ENCODE assay signal across 1 cellular context in the genomic region with DNA sequence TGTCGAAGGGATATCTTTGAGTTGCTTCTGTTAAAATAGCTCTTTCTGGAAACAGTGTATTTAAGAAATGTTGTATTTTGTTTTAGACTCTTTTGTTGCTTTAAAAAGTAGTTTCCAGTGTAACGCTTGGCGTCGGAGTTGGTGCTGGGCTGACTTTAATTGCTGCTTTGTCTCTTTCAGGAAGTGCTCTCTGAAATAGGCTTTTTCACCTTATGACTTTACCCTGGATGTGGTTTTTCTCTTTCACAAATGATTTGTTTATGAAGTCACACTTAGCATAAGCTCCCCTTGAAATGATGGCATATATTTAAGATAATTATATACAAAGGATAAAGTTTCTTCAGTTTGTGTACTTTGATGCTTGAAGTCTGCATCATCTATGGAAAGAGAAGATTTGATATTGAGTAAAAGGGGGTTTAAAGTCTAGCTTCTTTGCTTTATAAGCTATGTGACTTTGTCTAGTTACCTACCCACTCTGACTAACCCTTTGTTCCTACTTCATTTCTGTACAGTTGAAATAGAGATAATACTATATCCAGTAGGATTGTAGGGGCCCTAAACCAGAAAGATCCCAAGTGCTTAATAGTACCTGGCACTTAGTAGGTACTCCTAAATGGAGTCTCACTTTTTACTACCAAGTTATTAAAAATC.
A peak's percentile ranks its signal among the peaks of the same experiment; 100 is the strongest.
TF ChIP-seq lines count a peak whose summit lies in the region.

A gene with protein sequence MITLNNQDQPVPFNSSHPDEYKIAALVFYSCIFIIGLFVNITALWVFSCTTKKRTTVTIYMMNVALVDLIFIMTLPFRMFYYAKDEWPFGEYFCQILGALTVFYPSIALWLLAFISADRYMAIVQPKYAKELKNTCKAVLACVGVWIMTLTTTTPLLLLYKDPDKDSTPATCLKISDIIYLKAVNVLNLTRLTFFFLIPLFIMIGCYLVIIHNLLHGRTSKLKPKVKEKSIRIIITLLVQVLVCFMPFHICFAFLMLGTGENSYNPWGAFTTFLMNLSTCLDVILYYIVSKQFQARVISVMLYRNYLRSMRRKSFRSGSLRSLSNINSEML (minus strand): TSS at position 170 of the 651 bp plus-strand sequence. CDS start 2,507 bp downstream, outside the sequence.

TF ChIP-seq in GM12878, 131 proteins besides CTCF, POLR2A, EP300 and RAD21 (continued from another document and continues in another):
- TF ChIP-seq, protein P1, sequence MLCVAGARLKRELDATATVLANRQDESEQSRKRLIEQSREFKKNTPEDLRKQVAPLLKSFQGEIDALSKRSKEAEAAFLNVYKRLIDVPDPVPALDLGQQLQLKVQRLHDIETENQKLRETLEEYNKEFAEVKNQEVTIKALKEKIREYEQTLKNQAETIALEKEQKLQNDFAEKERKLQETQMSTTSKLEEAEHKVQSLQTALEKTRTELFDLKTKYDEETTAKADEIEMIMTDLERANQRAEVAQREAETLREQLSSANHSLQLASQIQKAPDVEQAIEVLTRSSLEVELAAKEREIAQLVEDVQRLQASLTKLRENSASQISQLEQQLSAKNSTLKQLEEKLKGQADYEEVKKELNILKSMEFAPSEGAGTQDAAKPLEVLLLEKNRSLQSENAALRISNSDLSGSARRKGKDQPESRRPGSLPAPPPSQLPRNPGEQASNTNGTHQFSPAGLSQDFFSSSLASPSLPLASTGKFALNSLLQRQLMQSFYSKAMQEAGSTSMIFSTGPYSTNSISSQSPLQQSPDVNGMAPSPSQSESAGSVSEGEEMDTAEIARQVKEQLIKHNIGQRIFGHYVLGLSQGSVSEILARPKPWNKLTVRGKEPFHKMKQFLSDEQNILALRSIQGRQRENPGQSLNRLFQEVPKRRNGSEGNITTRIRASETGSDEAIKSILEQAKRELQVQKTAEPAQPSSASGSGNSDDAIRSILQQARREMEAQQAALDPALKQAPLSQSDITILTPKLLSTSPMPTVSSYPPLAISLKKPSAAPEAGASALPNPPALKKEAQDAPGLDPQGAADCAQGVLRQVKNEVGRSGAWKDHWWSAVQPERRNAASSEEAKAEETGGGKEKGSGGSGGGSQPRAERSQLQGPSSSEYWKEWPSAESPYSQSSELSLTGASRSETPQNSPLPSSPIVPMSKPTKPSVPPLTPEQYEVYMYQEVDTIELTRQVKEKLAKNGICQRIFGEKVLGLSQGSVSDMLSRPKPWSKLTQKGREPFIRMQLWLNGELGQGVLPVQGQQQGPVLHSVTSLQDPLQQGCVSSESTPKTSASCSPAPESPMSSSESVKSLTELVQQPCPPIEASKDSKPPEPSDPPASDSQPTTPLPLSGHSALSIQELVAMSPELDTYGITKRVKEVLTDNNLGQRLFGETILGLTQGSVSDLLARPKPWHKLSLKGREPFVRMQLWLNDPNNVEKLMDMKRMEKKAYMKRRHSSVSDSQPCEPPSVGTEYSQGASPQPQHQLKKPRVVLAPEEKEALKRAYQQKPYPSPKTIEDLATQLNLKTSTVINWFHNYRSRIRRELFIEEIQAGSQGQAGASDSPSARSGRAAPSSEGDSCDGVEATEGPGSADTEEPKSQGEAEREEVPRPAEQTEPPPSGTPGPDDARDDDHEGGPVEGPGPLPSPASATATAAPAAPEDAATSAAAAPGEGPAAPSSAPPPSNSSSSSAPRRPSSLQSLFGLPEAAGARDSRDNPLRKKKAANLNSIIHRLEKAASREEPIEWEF (IDR thresholded peaks at IDR 0.05; ENCODE audit: insufficient replicate concordance, low read depth, low read length), result no peak
- TF ChIP-seq STAT3 (IDR thresholded peaks at IDR 0.05; ENCODE audit: low read depth, low read length) (no peak), HDAC6 (IDR thresholded peaks at IDR 0.05; ENCODE audit: unreplicated experiment) (no peak), FOXK2 (IDR thresholded peaks at IDR 0.05) (no peak), BHLHE40 (IDR thresholded peaks at IDR 0.05; ENCODE audit: borderline replicate concordance in 1 of 2, low read depth in 2 of 2, low read length in 1 of 2) (peak; percentile 43 to 70; a peak in 3 of 4 replicates), NR2F1 (conservative IDR thresholded peaks at IDR 0.05) (peak; percentile 71), IRF4 (IDR thresholded peaks at IDR 0.05; ENCODE audit: low read depth, low read length) (peak; percentile 93), CHD2 (IDR thresholded peaks at IDR 0.05; ENCODE audit: borderline replicate concordance, low read depth, low read length) (no peak), SIX5 (IDR thresholded peaks at IDR 0.05; ENCODE audit: low read depth, low read length, severe bottlenecking) (no peak), SUPT20H (IDR thresholded peaks at IDR 0.05; ENCODE audit: borderline replicate concordance, control insufficient read depth, low read depth, low read length) (no peak), RFX5 (IDR thresholded peaks at IDR 0.05; ENCODE audit: low read depth, low read length) (no peak), ETV6 (conservative IDR thresholded peaks at IDR 0.05 in 1 of 2, IDR thresholded peaks at IDR 0.05 in 1 of 2; ENCODE audit: borderline replicate concordance in 1 of 2, low read depth in 1 of 2) (peak in 1 of 2 experiments; percentile 82; a peak in 1 of 4 replicates), ZNF217 (IDR thresholded peaks at IDR 0.05) (peak; percentile 98), TAF1 (IDR thresholded peaks at IDR 0.05; ENCODE audit: borderline replicate concordance, low read depth, low read length) (no peak; the same call in 1 of the 2 replicates), POU2F2 (IDR thresholded peaks at IDR 0.05; ENCODE audit: borderline replicate concordance, low read depth, low read length) (peak; percentile 67; the same call in 2 of the 3 replicates), PML (IDR thresholded peaks at IDR 0.05; ENCODE audit: low read length) (peak; percentile 72), CHD4 (IDR thresholded peaks at IDR 0.05) (no peak), HDAC2 (IDR thresholded peaks at IDR 0.05) (no peak), POLR2AphosphoS2 (IDR thresholded peaks at IDR 0.05; ENCODE audit: low read depth, low read length) (no peak), ZNF274 (IDR thresholded peaks at IDR 0.05; ENCODE audit: insufficient read depth, insufficient read length) (no peak), RCOR1 (conservative IDR thresholded peaks at IDR 0.05; ENCODE audit: low read depth, low read length) (no peak), ATF7 (IDR thresholded peaks at IDR 0.05; ENCODE audit: low read depth) (peak; percentile 77), TCF3 (IDR thresholded peaks at IDR 0.05; ENCODE audit: borderline replicate concordance, insufficient read depth, low read depth, low read length) (no peak), KLF5 (IDR thresholded peaks at IDR 0.05; ENCODE audit: partially characterized antibody) (no peak), SPI1 (IDR thresholded peaks at IDR 0.05; ENCODE audit: borderline replicate concordance, insufficient read depth, low read depth, low read length) (peak; percentile 83), NR2C1 (IDR thresholded peaks at IDR 0.05) (peak; percentile 25; the same call in 1 of the 2 replicates), YY1 (IDR thresholded peaks at IDR 0.05; ENCODE audit: low read depth, low read length) (no peak), RAD51 (IDR thresholded peaks at IDR 0.05) (no peak), NRF1 (conservative IDR thresholded peaks at IDR 0.05; ENCODE audit: low read depth, low read length) (no peak), SP1 (IDR thresholded peaks at IDR 0.05; ENCODE audit: low read depth, low read length) (no peak), RUNX3 (IDR thresholded peaks at IDR 0.05; ENCODE audit: low read length) (peak; percentile 97), SMAD5 (IDR thresholded peaks at IDR 0.05; ENCODE audit: low read depth) (no peak), MXI1 (IDR thresholded peaks at IDR 0.05; ENCODE audit: low read depth, low read length) (no peak), BACH1 (IDR thresholded peaks at IDR 0.05; ENCODE audit: borderline replicate concordance) (no peak), NFIC (IDR thresholded peaks at IDR 0.05; ENCODE audit: low read depth, low read length) (peak; percentile 93), PAX5 (IDR thresholded peaks at IDR 0.05; ENCODE audit: borderline replicate concordance, low read depth, low read length) (peak; percentile 81; the same call in 1 of the 2 replicates), CHD1 (IDR thresholded peaks at IDR 0.05; ENCODE audit: low read depth, low read length) (no peak), MYB (IDR thresholded peaks at IDR 0.05; ENCODE audit: borderline replicate concordance, low read depth, low read length) (no peak), BCL11A (IDR thresholded peaks at IDR 0.05; ENCODE audit: low read depth, low read length) (peak; percentile 89), CBX3 (IDR thresholded peaks at IDR 0.05; ENCODE audit: borderline replicate concordance, low read depth) (no peak), SRF (IDR thresholded peaks at IDR 0.05; ENCODE audit: low read depth in 2 of 2, low read length in 2 of 2) (no peak), DPF2 (IDR thresholded peaks at IDR 0.05) (peak; percentile 49; the same call in 1 of the 2 replicates)
- TF ChIP-seq, protein P2, sequence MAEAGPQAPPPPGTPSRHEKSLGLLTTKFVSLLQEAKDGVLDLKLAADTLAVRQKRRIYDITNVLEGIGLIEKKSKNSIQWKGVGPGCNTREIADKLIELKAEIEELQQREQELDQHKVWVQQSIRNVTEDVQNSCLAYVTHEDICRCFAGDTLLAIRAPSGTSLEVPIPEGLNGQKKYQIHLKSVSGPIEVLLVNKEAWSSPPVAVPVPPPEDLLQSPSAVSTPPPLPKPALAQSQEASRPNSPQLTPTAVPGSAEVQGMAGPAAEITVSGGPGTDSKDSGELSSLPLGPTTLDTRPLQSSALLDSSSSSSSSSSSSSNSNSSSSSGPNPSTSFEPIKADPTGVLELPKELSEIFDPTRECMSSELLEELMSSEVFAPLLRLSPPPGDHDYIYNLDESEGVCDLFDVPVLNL (IDR thresholded peaks at IDR 0.05; ENCODE audit: low read depth, low read length), result no peak
- TF ChIP-seq, protein P3, sequence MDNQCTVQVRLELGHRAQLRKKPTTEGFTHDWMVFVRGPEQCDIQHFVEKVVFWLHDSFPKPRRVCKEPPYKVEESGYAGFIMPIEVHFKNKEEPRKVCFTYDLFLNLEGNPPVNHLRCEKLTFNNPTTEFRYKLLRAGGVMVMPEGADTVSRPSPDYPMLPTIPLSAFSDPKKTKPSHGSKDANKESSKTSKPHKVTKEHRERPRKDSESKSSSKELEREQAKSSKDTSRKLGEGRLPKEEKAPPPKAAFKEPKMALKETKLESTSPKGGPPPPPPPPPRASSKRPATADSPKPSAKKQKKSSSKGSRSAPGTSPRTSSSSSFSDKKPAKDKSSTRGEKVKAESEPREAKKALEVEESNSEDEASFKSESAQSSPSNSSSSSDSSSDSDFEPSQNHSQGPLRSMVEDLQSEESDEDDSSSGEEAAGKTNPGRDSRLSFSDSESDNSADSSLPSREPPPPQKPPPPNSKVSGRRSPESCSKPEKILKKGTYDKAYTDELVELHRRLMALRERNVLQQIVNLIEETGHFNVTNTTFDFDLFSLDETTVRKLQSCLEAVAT (IDR thresholded peaks at IDR 0.05), result no peak
- TF ChIP-seq, protein P4, sequence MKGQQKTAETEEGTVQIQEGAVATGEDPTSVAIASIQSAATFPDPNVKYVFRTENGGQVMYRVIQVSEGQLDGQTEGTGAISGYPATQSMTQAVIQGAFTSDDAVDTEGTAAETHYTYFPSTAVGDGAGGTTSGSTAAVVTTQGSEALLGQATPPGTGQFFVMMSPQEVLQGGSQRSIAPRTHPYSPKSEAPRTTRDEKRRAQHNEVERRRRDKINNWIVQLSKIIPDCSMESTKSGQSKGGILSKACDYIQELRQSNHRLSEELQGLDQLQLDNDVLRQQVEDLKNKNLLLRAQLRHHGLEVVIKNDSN (IDR thresholded peaks at IDR 0.05; ENCODE audit: borderline replicate concordance, extremely low read length, insufficient read depth, low read depth, low read length), result no peak
- TF ChIP-seq, protein P5, sequence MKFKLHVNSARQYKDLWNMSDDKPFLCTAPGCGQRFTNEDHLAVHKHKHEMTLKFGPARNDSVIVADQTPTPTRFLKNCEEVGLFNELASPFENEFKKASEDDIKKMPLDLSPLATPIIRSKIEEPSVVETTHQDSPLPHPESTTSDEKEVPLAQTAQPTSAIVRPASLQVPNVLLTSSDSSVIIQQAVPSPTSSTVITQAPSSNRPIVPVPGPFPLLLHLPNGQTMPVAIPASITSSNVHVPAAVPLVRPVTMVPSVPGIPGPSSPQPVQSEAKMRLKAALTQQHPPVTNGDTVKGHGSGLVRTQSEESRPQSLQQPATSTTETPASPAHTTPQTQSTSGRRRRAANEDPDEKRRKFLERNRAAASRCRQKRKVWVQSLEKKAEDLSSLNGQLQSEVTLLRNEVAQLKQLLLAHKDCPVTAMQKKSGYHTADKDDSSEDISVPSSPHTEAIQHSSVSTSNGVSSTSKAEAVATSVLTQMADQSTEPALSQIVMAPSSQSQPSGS (IDR thresholded peaks at IDR 0.05; ENCODE audit: low read length), result peak; percentile 91
- TF ChIP-seq, protein P6, sequence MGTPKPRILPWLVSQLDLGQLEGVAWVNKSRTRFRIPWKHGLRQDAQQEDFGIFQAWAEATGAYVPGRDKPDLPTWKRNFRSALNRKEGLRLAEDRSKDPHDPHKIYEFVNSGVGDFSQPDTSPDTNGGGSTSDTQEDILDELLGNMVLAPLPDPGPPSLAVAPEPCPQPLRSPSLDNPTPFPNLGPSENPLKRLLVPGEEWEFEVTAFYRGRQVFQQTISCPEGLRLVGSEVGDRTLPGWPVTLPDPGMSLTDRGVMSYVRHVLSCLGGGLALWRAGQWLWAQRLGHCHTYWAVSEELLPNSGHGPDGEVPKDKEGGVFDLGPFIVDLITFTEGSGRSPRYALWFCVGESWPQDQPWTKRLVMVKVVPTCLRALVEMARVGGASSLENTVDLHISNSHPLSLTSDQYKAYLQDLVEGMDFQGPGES (IDR thresholded peaks at IDR 0.05), result no peak
- TF ChIP-seq, protein P7, sequence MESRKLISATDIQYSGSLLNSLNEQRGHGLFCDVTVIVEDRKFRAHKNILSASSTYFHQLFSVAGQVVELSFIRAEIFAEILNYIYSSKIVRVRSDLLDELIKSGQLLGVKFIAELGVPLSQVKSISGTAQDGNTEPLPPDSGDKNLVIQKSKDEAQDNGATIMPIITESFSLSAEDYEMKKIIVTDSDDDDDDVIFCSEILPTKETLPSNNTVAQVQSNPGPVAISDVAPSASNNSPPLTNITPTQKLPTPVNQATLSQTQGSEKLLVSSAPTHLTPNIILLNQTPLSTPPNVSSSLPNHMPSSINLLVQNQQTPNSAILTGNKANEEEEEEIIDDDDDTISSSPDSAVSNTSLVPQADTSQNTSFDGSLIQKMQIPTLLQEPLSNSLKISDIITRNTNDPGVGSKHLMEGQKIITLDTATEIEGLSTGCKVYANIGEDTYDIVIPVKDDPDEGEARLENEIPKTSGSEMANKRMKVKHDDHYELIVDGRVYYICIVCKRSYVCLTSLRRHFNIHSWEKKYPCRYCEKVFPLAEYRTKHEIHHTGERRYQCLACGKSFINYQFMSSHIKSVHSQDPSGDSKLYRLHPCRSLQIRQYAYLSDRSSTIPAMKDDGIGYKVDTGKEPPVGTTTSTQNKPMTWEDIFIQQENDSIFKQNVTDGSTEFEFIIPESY (IDR thresholded peaks at IDR 0.05), result no peak
- TF ChIP-seq, protein P8, sequence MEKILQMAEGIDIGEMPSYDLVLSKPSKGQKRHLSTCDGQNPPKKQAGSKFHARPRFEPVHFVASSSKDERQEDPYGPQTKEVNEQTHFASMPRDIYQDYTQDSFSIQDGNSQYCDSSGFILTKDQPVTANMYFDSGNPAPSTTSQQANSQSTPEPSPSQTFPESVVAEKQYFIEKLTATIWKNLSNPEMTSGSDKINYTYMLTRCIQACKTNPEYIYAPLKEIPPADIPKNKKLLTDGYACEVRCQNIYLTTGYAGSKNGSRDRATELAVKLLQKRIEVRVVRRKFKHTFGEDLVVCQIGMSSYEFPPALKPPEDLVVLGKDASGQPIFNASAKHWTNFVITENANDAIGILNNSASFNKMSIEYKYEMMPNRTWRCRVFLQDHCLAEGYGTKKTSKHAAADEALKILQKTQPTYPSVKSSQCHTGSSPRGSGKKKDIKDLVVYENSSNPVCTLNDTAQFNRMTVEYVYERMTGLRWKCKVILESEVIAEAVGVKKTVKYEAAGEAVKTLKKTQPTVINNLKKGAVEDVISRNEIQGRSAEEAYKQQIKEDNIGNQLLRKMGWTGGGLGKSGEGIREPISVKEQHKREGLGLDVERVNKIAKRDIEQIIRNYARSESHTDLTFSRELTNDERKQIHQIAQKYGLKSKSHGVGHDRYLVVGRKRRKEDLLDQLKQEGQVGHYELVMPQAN (conservative IDR thresholded peaks at IDR 0.05), result no peak
